ENCODE assay signal across 9 cellular contexts in genomic region chr7:73706122-73707044, GRCh38. TPM values are rescaled to one million over a fixed set of nuclear protein-coding genes. Genes with fewer than 3 reads are reported as not detected.
DNase-seq lines count a peak whose midpoint lies in the region; ATAC-seq and TF ChIP-seq lines count a peak whose summit lies in the region.
"Had no signal": no experiment of that assay in that cellular context is flagged by ENCODE, and none has a peak within 500 bp of the region (broad histone marks: within the 10 kb centered on the region; RNA-seq: fewer than 3 reads in every experiment).

No MANE protein-coding gene starts in this region.

- CTCF ChIA-PET in CD4-positive, alpha-beta memory T cell (lab: Charles Lee; ENCODE audit: partially characterized antibody) = interaction anchor here (1.1 to 1.3 kb wide), 3 partner anchors 10 to 100 kb away, joined by 3 to 7 read pairs (median 4); no protein-coding TSS in a partner anchor

- H3K27ac ChIP-seq in CD4-positive, alpha-beta memory T cell (ENCODE audit: low read depth, low read length) = no peak overlapping the region

- H3K36me3 ChIP-seq in CD4-positive, alpha-beta memory T cell (ENCODE audit: insufficient read depth, low read length) = no peaks in the 10 kb centered on the region

- no peaks in the 10 kb centered on the region for H3K9me3 ChIP-seq in CD4-positive, alpha-beta memory T cell (ENCODE audit: control insufficient read depth in 1 of 2, low read length in 2 of 2)

- no peaks in the 10 kb centered on the region for H3K27me3 Mint-ChIP-seq in brain
- no peaks in the 10 kb centered on the region for H3K27me3 Mint-ChIP-seq in CD4-positive, alpha-beta memory T cell

- H3K27me3 ChIP-seq in CD4-positive, alpha-beta memory T cell (ENCODE audit: insufficient read depth, low read length) = no peaks in the 10 kb centered on the region

- intact Hi-C loops in CD4-positive, alpha-beta memory T cell (cut with micrococcal nuclease) = no loop called here

- H3K4me1 Mint-ChIP-seq in brain = peaks cover 40% of the 10 kb centered on the region
- H3K4me1 Mint-ChIP-seq in CD4-positive, alpha-beta memory T cell = peaks cover 4 to 8% (median 4%) of the 10 kb centered on the region in 4 donors

- H3K4me3 Mint-ChIP-seq in brain = peak overlapping the region in 1 of 5 experiments; percentile 13
- H3K4me3 Mint-ChIP-seq in CD4-positive, alpha-beta memory T cell = no peak overlapping the region
- H3K4me3 Mint-ChIP-seq: endodermal cell had no signal

- peak overlapping the region in 4 of 5 experiments; percentile 31 to 94 (median 86) for H3K27ac Mint-ChIP-seq in brain
- H3K27ac Mint-ChIP-seq in CD4-positive, alpha-beta memory T cell = peak overlapping the region in 1 of 7 donors; percentile 42
- H3K27ac Mint-ChIP-seq: endodermal cell had no signal

- POLR2A ChIA-PET in CD4-positive, alpha-beta memory T cell (lab: Charles Lee; ENCODE audit: partially characterized antibody) = interaction anchor here (0.6 to 1.5 kb wide), 2 partner anchors 11 to 13 kb away, joined by 3 to 4 read pairs; partner anchors contain the start of gene STX1A

- DNase-seq in NCI-H82 (lab: John Stamatoyannopoulos, UW) (peak; percentile 53), NCI-H82 treated with DMSO at 0.1 percent for 48 hours (lab: John Stamatoyannopoulos, UW; ENCODE audit: unreplicated experiment) (no peak), NCI-H2107 treated with DMSO at 0.1 percent for 48 hours (lab: John Stamatoyannopoulos, UW; ENCODE audit: unreplicated experiment) (peak; percentile 29)
- DNase-seq in stimulated activated CD4-positive, alpha-beta T cell treated with anti-CD3 and anti-CD28 coated beads, Interleukin-15, amount 100 ng/mL, for 48 hours (ENCODE audit: low read depth in 2 of 2) = peak; percentile 41 to 47
- DNase-seq in CD4-positive, alpha-beta memory T cell = no peak
- DNase-seq: endodermal cell had no signal

- ATAC-seq in GM21360 (IDR thresholded peaks at IDR 0.05; ENCODE audit: unreplicated experiment) = no peak
- no peak for ATAC-seq in GM21786 (IDR thresholded peaks at IDR 0.05; ENCODE audit: unreplicated experiment)

- peaks cover 16% of the 10 kb centered on the region for H3K36me3 Mint-ChIP-seq in brain
- H3K36me3 Mint-ChIP-seq in CD4-positive, alpha-beta memory T cell = peaks cover 0 to 12% of the 10 kb centered on the region in 2 donors

- no peaks in the 10 kb centered on the region for H3K9me3 Mint-ChIP-seq in brain
- H3K9me3 Mint-ChIP-seq in CD4-positive, alpha-beta memory T cell = no peaks in the 10 kb centered on the region
- H3K9me3 Mint-ChIP-seq: endodermal cell had no signal

- H3K4me1 ChIP-seq in CD4-positive, alpha-beta memory T cell (ENCODE audit: insufficient read depth, low read length) = peaks cover 13% of the 10 kb centered on the region

- H3K4me3 ChIP-seq in CD4-positive, alpha-beta memory T cell (ENCODE audit: low read length in 2 of 2) = no peak overlapping the region

- TF ChIP-seq CTCF in brain (conservative IDR thresholded peaks at IDR 0.05) = no peak

RNA-seq across cellular contexts. Expression of gene STX1A, which starts 13.1 kb away (rescaled TPM):
- polyA plus RNA-seq in brain (ENCODE audit: insufficient read depth, low read depth, low replicate concordance) = 68.5 TPM
- 1 to 10 TPM; 7.5 to 8.3 TPM for total RNA-seq in CD4-positive, alpha-beta memory T cell
- polyA plus RNA-seq in CD4-positive, alpha-beta memory T cell = 1 to 10 TPM; 1.2 to 3.3 TPM

RNA-seq across cellular contexts. Expression of gene BUD23, which starts 23.0 kb away (rescaled TPM):
- polyA plus RNA-seq in brain (ENCODE audit: insufficient read depth, low read depth, low replicate concordance) = 72.8 TPM
- total RNA-seq in CD4-positive, alpha-beta memory T cell = 10 to 100 TPM; 54.3 to 60.6 TPM
- polyA plus RNA-seq in CD4-positive, alpha-beta memory T cell = 100 to 1,000 TPM; 114 to 187 TPM

RNA-seq across cellular contexts. Expression of gene DNAJC30, which starts 23.1 kb away (rescaled TPM):
- 10.5 TPM for polyA plus RNA-seq in brain (ENCODE audit: insufficient read depth, low read depth, low replicate concordance)
- 10 to 100 TPM; 16.3 to 16.5 TPM for total RNA-seq in CD4-positive, alpha-beta memory T cell
- polyA plus RNA-seq in CD4-positive, alpha-beta memory T cell = 1 to 10 TPM; 8.3 to 9.4 TPM

RNA-seq across cellular contexts. Expression of gene ABHD11, which starts 32.2 kb away (rescaled TPM):
- 34.4 TPM for polyA plus RNA-seq in brain (ENCODE audit: insufficient read depth, low read depth, low replicate concordance)
- 10 to 100 TPM; 22.3 to 23.9 TPM for total RNA-seq in CD4-positive, alpha-beta memory T cell
- 10 to 100 TPM in 1 of 2 donors, 1 to 10 TPM in 1; 7.4 to 13.1 TPM for polyA plus RNA-seq in CD4-positive, alpha-beta memory T cell

RNA-seq across cellular contexts. Expression of gene VPS37D, which starts 38.8 kb away (rescaled TPM):
- polyA plus RNA-seq in brain (ENCODE audit: insufficient read depth, low read depth, low replicate concordance) = 20.4 TPM
- not detected for total RNA-seq in CD4-positive, alpha-beta memory T cell
- not detected for polyA plus RNA-seq in CD4-positive, alpha-beta memory T cell

Comparison
In these comparisons a context has a peak if more than half of its experiments do, and no peak if none do; other contexts are left out.
1. DNase-seq: peak in NCI-H82 (single experiment), NCI-H2107 treated with DMSO at 0.1 percent for 48 hours (single experiment) and stimulated activated CD4-positive, alpha-beta T cell treated with anti-CD3 and anti-CD28 coated beads, Interleukin-15, amount 100 ng/mL, for 48 hours (2 of 2); none in NCI-H82 treated with DMSO at 0.1 percent for 48 hours (single experiment) and CD4-positive, alpha-beta memory T cell (0 of 5).
2. RNA of gene STX1A, which starts 13.1 kb away (polyA plus RNA-seq): 68.5 TPM in brain (single experiment); 1.2 to 3.3 TPM in CD4-positive, alpha-beta memory T cell; every median in the first group is over 10 times any median in the second.